In genomic region chr17:48569676-48570324, GRCh38 we compare ENCODE assay signal across 19 cellular contexts. TPM values are rescaled to one million over a fixed set of nuclear protein-coding genes. Genes with fewer than 3 reads are reported as not detected.
DNase-seq lines count a peak whose midpoint lies in the region; ATAC-seq, FAIRE-seq and TF ChIP-seq lines count a peak whose summit lies in the region.
"Had no signal": no experiment of that assay in that cellular context is flagged by ENCODE, and none has a peak within 500 bp of the region (broad histone marks: within the 10 kb centered on the region; RNA-seq: fewer than 3 reads in every experiment).

No MANE protein-coding gene starts in this region.

- TF ChIP-seq POLR2A in right lobe of liver (IDR thresholded peaks at IDR 0.05): no peak

- no peak; the same call in 2 of the 3 replicates for ATAC-seq in GM23338
- ATAC-seq in right lobe of liver: no peak
- ATAC-seq: body of pancreas, natural killer cell had no signal

- H3K4me1 Mint-ChIP-seq in GM23338 (peaks cover 24% of the 10 kb centered on the region), astrocyte (ENCODE audit: low read depth, unreplicated experiment) (no peaks in the 10 kb centered on the region)
- H3K4me1 Mint-ChIP-seq: IgD-negative memory B cell had no signal

- H3F3A ChIP-seq in GM23338 (replicated peaks; ENCODE audit: low read depth) (peaks cover 76% of the 10 kb centered on the region), smooth muscle cell (ENCODE audit: low read depth) (no peaks in the 10 kb centered on the region)

- H2AFZ ChIP-seq in GM23338: no peak overlapping the region
- H2AFZ ChIP-seq in astrocyte (ENCODE audit: low read depth, low read length): no peak overlapping the region
- no peak overlapping the region for H2AFZ ChIP-seq in smooth muscle cell (ENCODE audit: low read depth)

- H3K4me1 ChIP-seq in GM23338 (ENCODE audit: insufficient read depth) (peaks cover 78% of the 10 kb centered on the region), astrocyte (ENCODE audit: insufficient read depth, low read length) (peaks cover 25% of the 10 kb centered on the region), iPS-15b (ENCODE audit: control insufficient read depth, insufficient read depth, low read length) (peaks cover 5% of the 10 kb centered on the region), smooth muscle cell (ENCODE audit: low read depth) (peaks cover 5% of the 10 kb centered on the region), right lobe of liver (no peaks in the 10 kb centered on the region)

- H4K20me1 ChIP-seq in GM23338 (replicated peaks; ENCODE audit: insufficient read depth) (peaks cover 77% of the 10 kb centered on the region), astrocyte (ENCODE audit: insufficient read depth, low read length) (no peaks in the 10 kb centered on the region), smooth muscle cell (ENCODE audit: low read depth) (peaks cover 100% of the 10 kb centered on the region)

- H3K36me3 Mint-ChIP-seq in GM23338 (ENCODE audit: low read depth) (no peaks in the 10 kb centered on the region), astrocyte (ENCODE audit: low read depth, unreplicated experiment) (no peaks in the 10 kb centered on the region)
- H3K36me3 Mint-ChIP-seq: natural killer cell had no signal

- no peaks in the 10 kb centered on the region for H3K36me3 ChIP-seq in GM23338 (ENCODE audit: insufficient read depth)
- no peaks in the 10 kb centered on the region for H3K36me3 ChIP-seq in astrocyte (ENCODE audit: insufficient read depth, low read length)
- no peaks in the 10 kb centered on the region for H3K36me3 ChIP-seq in iPS-15b (ENCODE audit: control insufficient read depth, insufficient read depth, low read length)
- no peaks in the 10 kb centered on the region for H3K36me3 ChIP-seq in smooth muscle cell (ENCODE audit: low read depth)
- no peaks in the 10 kb centered on the region for H3K36me3 ChIP-seq in right lobe of liver
- H3K36me3 ChIP-seq: WERI-Rb-1 had no signal

- FAIRE-seq in astrocyte (lab: Jason Lieb, UNC): no peak
- FAIRE-seq: GM18507 had no signal

- WGBS in smooth muscle cell (ENCODE audit: low lambda C conversion rate): 41% methylated on average over 6 of the region's 6 CpGs
- WGBS in right lobe of liver (ENCODE audit: insufficient coverage, low coverage, low lambda C conversion rate, missing lambda C conversion rate): 17% methylated on average over 6 of the region's 6 CpGs

- no peak overlapping the region for H3K27ac Mint-ChIP-seq in GM23338
- H3K27ac Mint-ChIP-seq in astrocyte (ENCODE audit: unreplicated experiment): no peak overlapping the region
- H3K27ac Mint-ChIP-seq: IgD-negative memory B cell, natural killer cell had no signal

- TF ChIP-seq CTCF in GM23338 (conservative IDR thresholded peaks at IDR 0.05; ENCODE audit: low read depth in 2 of 2): no peak
- TF ChIP-seq CTCF in astrocyte (IDR thresholded peaks at IDR 0.05; ENCODE audit: insufficient read depth, low read depth, low read length): no peak
- TF ChIP-seq CTCF in smooth muscle cell (IDR thresholded peaks at IDR 0.05; ENCODE audit: borderline replicate concordance, insufficient read depth, poor library complexity, severe bottlenecking): no peak
- TF ChIP-seq CTCF in right lobe of liver (IDR thresholded peaks at IDR 0.05): no peak

- intact Hi-C loops in right lobe of liver (cut with DNase I): no loop called here
- intact Hi-C loops in head of caudate nucleus (cut with DNase I): no loop called here

- H3K4me3 Mint-ChIP-seq in GM23338 (no peak overlapping the region), astrocyte (ENCODE audit: unreplicated experiment) (no peak overlapping the region)
- H3K4me3 Mint-ChIP-seq: IgD-negative memory B cell, natural killer cell had no signal

- H3K4me2 ChIP-seq in GM23338 (peak overlapping the region; percentile 33), astrocyte (ENCODE audit: low read length) (peak overlapping the region; percentile 80), smooth muscle cell (peak overlapping the region; percentile 64)

- H3K9me3 ChIP-seq in astrocyte (ENCODE audit: insufficient read depth, low read depth, low read length): no peaks in the 10 kb centered on the region
- no peaks in the 10 kb centered on the region for H3K9me3 ChIP-seq in iPS-15b (ENCODE audit: control insufficient read depth, insufficient read depth, low read length)
- H3K9me3 ChIP-seq in smooth muscle cell (replicated peaks; ENCODE audit: low read depth): no peaks in the 10 kb centered on the region
- H3K9me3 ChIP-seq in right lobe of liver: no peaks in the 10 kb centered on the region
- H3K9me3 ChIP-seq: body of pancreas had no signal

- H3K27me3 Mint-ChIP-seq in GM23338 (ENCODE audit: insufficient read depth, low read depth, poor library complexity) (no peaks in the 10 kb centered on the region), astrocyte (ENCODE audit: low read depth, unreplicated experiment) (no peaks in the 10 kb centered on the region)

- no peak for DNase-seq in GM23338 (ENCODE audit: low spot score)
- no peak for DNase-seq in astrocyte (ENCODE audit: low read depth)
- DNase-seq in smooth muscle cell (lab: John Stamatoyannopoulos, UW; ENCODE audit: unreplicated experiment): no peak
- DNase-seq in activated CD8-positive, alpha-beta memory T cell treated with anti-CD3 and anti-CD28 coated beads, Interleukin-2, amount 50 U/mL, for 4 hours: no peak
- DNase-seq in right lobe of liver: no peak
- DNase-seq in middle frontal gyrus (ENCODE audit: extremely low spot score, low spot score): no peak
- DNase-seq in head of caudate nucleus: no peak
- DNase-seq: activated effector memory CD4-positive, alpha-beta T cell treated with Interleukin-2 at 50 U/mL for 16 hours; body of pancreas; DMS 273 treated with DMSO at 0.1 percent for 48 hours; kidney glomerular epithelial cell; natural killer cell; NCI-H446; stimulated activated CD4-positive, alpha-beta T cell treated with anti-CD3 and anti-CD28 coated beads, Interleukin-4, amount 100 ng/mL, for 1 hour; WERI-Rb-1 had no signal

- no peaks in the 10 kb centered on the region for H3K9me2 ChIP-seq in GM23338 (ENCODE audit: insufficient read depth)

- H3K4me3 ChIP-seq in GM23338 (no peak overlapping the region), astrocyte (ENCODE audit: insufficient read depth, low read depth, low read length) (no peak overlapping the region), iPS-15b (ENCODE audit: low read depth, low read length) (peak overlapping the region; percentile 13), smooth muscle cell (no peak overlapping the region), right lobe of liver (no peak overlapping the region)
- H3K4me3 ChIP-seq: body of pancreas had no signal

- H3K27ac ChIP-seq in GM23338 (ENCODE audit: low read depth): no peak overlapping the region
- peak overlapping the region; percentile 77 for H3K27ac ChIP-seq in astrocyte (ENCODE audit: low read depth, low read length)
- H3K27ac ChIP-seq in smooth muscle cell (ENCODE audit: low read depth): no peak overlapping the region
- H3K27ac ChIP-seq in right lobe of liver: peak overlapping the region in 1 of 3 donors; percentile 42
- H3K27ac ChIP-seq: WERI-Rb-1 had no signal

- H3K27me3 ChIP-seq in GM23338 (ENCODE audit: insufficient read depth): peaks cover 100% of the 10 kb centered on the region
- H3K27me3 ChIP-seq in astrocyte (ENCODE audit: insufficient read depth, low read length): peaks cover 95% of the 10 kb centered on the region
- peaks cover 100% of the 10 kb centered on the region for H3K27me3 ChIP-seq in iPS-15b (ENCODE audit: control insufficient read depth, insufficient read depth, low read length)
- peaks cover 98% of the 10 kb centered on the region for H3K27me3 ChIP-seq in smooth muscle cell (ENCODE audit: low read depth)
- peaks cover 0 to 4% of the 10 kb centered on the region in 2 donors for H3K27me3 ChIP-seq in right lobe of liver

- H3K9me3 Mint-ChIP-seq in GM23338 (no peaks in the 10 kb centered on the region; the same call in 2 of the 3 replicates), astrocyte (ENCODE audit: unreplicated experiment) (peaks cover 9% of the 10 kb centered on the region)
- H3K9me3 Mint-ChIP-seq: natural killer cell had no signal

- peak overlapping the region; percentile 82 for H3K9ac ChIP-seq in astrocyte (ENCODE audit: low read length)
- no peak overlapping the region for H3K9ac ChIP-seq in iPS-15b (ENCODE audit: low read depth, low read length)
- H3K9ac ChIP-seq in smooth muscle cell (ENCODE audit: low read depth): no peak overlapping the region

- no peaks in the 10 kb centered on the region for H3K79me2 ChIP-seq in GM23338 (replicated peaks; ENCODE audit: insufficient read depth)
- H3K79me2 ChIP-seq in astrocyte (ENCODE audit: insufficient read depth, low read length): peaks cover 98% of the 10 kb centered on the region
- peaks cover 46% of the 10 kb centered on the region for H3K79me2 ChIP-seq in smooth muscle cell (ENCODE audit: low read depth)

RNA-seq across cellular contexts. Expression of gene HOXB4, which starts 8.3 kb away (rescaled TPM):
- not detected in 2 replicates for total RNA-seq in GM23338 (2014; rRNA removed; shearing (Covaris generic))
- not detected in 2 replicates for polyA plus RNA-seq in GM23338 (2016; fragmentation: Nextera tagmentation; extraction: Ambion mirVana)
- total RNA-seq in astrocyte: not detected in 2 replicates
- total RNA-seq in smooth muscle cell: 0.72 and 2.6 TPM in 2 replicates
- 0.96 and 1.0 TPM in 2 replicates for polyA plus RNA-seq in smooth muscle cell
- total RNA-seq in right lobe of liver: 1 to 10 TPM in 1 of 6 experiments, under 1 TPM in 5; 0.31 to 1.1 (median 0.68) TPM

RNA-seq across cellular contexts. Expression of gene HOXB3, which starts 20.2 kb away (rescaled TPM):
- 0.17 TPM in 1 of 2 replicates, not detected in the other for total RNA-seq in GM23338 (2014; rRNA removed; shearing (Covaris generic))
- polyA plus RNA-seq in GM23338 (2016; fragmentation: Nextera tagmentation; extraction: Ambion mirVana): not detected in 2 replicates
- total RNA-seq in astrocyte: not detected in 2 replicates
- total RNA-seq in smooth muscle cell: 5.1 and 9.1 TPM in 2 replicates
- 2.8 and 4.4 TPM in 2 replicates for polyA plus RNA-seq in smooth muscle cell
- 1 to 10 TPM in 5 of 6 experiments, under 1 TPM in 1; 0.99 to 3.2 (median 2.6) TPM for total RNA-seq in right lobe of liver

RNA-seq across cellular contexts. Expression of gene HOXB5, which starts 23.8 kb away (rescaled TPM):
- not detected in 2 replicates for total RNA-seq in GM23338 (2014; rRNA removed; shearing (Covaris generic))
- polyA plus RNA-seq in GM23338 (2016; fragmentation: Nextera tagmentation; extraction: Ambion mirVana) (not detected in 2 replicates), smooth muscle cell (1.4 and 1.8 TPM in 2 replicates)
- total RNA-seq in astrocyte (not detected in 2 replicates), smooth muscle cell (0.49 and 0.94 TPM in 2 replicates), right lobe of liver (under 1 TPM in 5 of 6 experiments, not detected in 1; 0.11 to 0.29 (median 0.19) TPM)
- total RNA-seq: natural killer cell, OCI-LY7 had no signal
- polyA plus RNA-seq: IgD-negative memory B cell had no signal

RNA-seq across cellular contexts. Expression of gene HOXB2, which starts 24.9 kb away (rescaled TPM):
- not detected in 2 replicates for total RNA-seq in GM23338 (2014; rRNA removed; shearing (Covaris generic))
- 0.37 TPM in 1 of 2 replicates, not detected in the other for polyA plus RNA-seq in GM23338 (2016; fragmentation: Nextera tagmentation; extraction: Ambion mirVana)
- 0.41 and 1.8 TPM in 2 replicates for total RNA-seq in astrocyte
- 16.9 and 40.4 TPM in 2 replicates for total RNA-seq in smooth muscle cell
- 26.5 and 35.6 TPM in 2 replicates for polyA plus RNA-seq in smooth muscle cell
- total RNA-seq in right lobe of liver: 1 to 10 TPM; 1.1 to 1.9 (median 1.5) TPM
- total RNA-seq: OCI-LY7 had no signal

RNA-seq across cellular contexts. Expression of gene HOXB6, which starts 35.0 kb away (rescaled TPM):
- total RNA-seq in GM23338 (2014; rRNA removed; shearing (Covaris generic)): not detected in 2 replicates
- polyA plus RNA-seq in GM23338 (2016; fragmentation: Nextera tagmentation; extraction: Ambion mirVana): not detected in 2 replicates
- not detected in 2 replicates for total RNA-seq in astrocyte
- total RNA-seq in smooth muscle cell: 6.3 and 7.2 TPM in 2 replicates
- polyA plus RNA-seq in smooth muscle cell: 9.3 and 10.3 TPM in 2 replicates
- under 1 TPM; 0.18 to 0.83 (median 0.56) TPM for total RNA-seq in right lobe of liver
- total RNA-seq: natural killer cell, OCI-LY7 had no signal
- polyA plus RNA-seq: IgD-negative memory B cell had no signal
